Comparison of ENCODE assay signal across 29 cellular contexts in the genomic region with DNA sequence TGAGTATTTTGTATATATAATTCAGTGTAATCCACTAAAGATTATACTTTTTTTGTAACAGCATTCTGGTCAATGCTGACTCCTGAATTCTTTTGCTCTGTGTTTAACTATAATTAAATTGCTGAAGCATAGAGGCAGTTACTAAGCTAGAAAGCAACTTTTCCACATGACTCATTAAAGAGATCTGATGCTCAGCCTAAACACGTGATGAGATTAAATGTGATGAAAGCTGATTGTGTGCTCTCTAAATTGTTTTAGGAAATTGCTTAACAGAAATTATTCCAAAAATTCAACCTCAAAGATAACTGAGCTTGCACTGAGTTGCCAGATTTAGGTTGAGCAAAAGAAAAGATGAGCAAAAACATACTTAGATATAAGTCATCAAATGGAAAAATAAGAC.
"Had no signal": no experiment of that assay in that cellular context is flagged by ENCODE, and none has a peak within 500 bp of the region (broad histone marks: within the 10 kb centered on the region; RNA-seq: fewer than 3 reads in every experiment).

No MANE protein-coding gene starts in this region.

- H3K4me3 Mint-ChIP-seq: activated CD4-positive, alpha-beta memory T cell treated with anti-CD3 and anti-CD28 coated beads for 36 hours; activated CD4-positive, alpha-beta T cell treated with anti-CD3 and anti-CD28 coated beads, Interleukin-2, amount 10 ng/mL, durations not matched to agents 24 days and 14 days; activated naive CD4-positive, alpha-beta T cell treated with anti-CD3 and anti-CD28 coated beads, Interleukin-2, amount 50 U/mL, for 24 hours; activated naive CD8-positive, alpha-beta T cell treated with anti-CD3 and anti-CD28 coated beads, Interleukin-2, amount 50 U/mL, for 24 hours; activated T-cell treated with anti-CD3 and anti-CD28 coated beads, Interleukin-2, amount 50 U/mL, for 4 hours; activated T-helper 17 cell treated with anti-CD3 and anti-CD28 coated beads, Interleukin-2, amount 50 U/mL, for 72 hours; natural killer cell; neural progenitor cell; T-helper 17 cell had no signal

- H3K27ac Mint-ChIP-seq: activated CD4-positive, alpha-beta memory T cell treated with anti-CD3 and anti-CD28 coated beads for 36 hours; activated CD4-positive, alpha-beta T cell treated with anti-CD3 and anti-CD28 coated beads, Interleukin-2, amount 10 ng/mL, durations not matched to agents 24 days and 14 days; activated naive CD4-positive, alpha-beta T cell treated with anti-CD3 and anti-CD28 coated beads, Interleukin-2, amount 50 U/mL, for 24 hours; activated naive CD8-positive, alpha-beta T cell treated with anti-CD3 and anti-CD28 coated beads, Interleukin-2, amount 50 U/mL, for 24 hours; activated T-helper 17 cell treated with anti-CD3 and anti-CD28 coated beads, Interleukin-2, amount 50 U/mL, for 72 hours; natural killer cell; neural progenitor cell; T-helper 17 cell had no signal

- H3K36me3 ChIP-seq: colonic mucosa, heart right ventricle, left lung, neural progenitor cell, transverse colon had no signal

- H3K36me3 Mint-ChIP-seq: activated CD4-positive, alpha-beta memory T cell treated with anti-CD3 and anti-CD28 coated beads for 36 hours; neural progenitor cell had no signal

- H3K4me2 ChIP-seq: neural progenitor cell had no signal

- H3K27ac ChIP-seq: colonic mucosa, heart right ventricle, left lung, neural progenitor cell, parathyroid adenoma, psoas muscle, transverse colon had no signal

- H3K4me1 ChIP-seq: colonic mucosa, heart right ventricle, left lung, neural progenitor cell, parathyroid adenoma, psoas muscle, transverse colon had no signal

- FAIRE-seq: bronchial epithelial cell, urothelium cell line had no signal

- H3K9me3 ChIP-seq: colonic mucosa had no signal

- H3K9ac ChIP-seq: neural progenitor cell, parathyroid adenoma had no signal

- H3K4me3 ChIP-seq: colonic mucosa, heart right ventricle, left lung, lung, neural progenitor cell, psoas muscle, transverse colon had no signal

- H3K4me1 Mint-ChIP-seq: activated CD4-positive, alpha-beta T cell treated with anti-CD3 and anti-CD28 coated beads, Interleukin-2, amount 10 ng/mL, durations not matched to agents 24 days and 14 days; activated naive CD4-positive, alpha-beta T cell treated with anti-CD3 and anti-CD28 coated beads, Interleukin-2, amount 50 U/mL, for 24 hours; activated naive CD8-positive, alpha-beta T cell treated with anti-CD3 and anti-CD28 coated beads, Interleukin-2, amount 50 U/mL, for 24 hours; activated T-helper 17 cell treated with anti-CD3 and anti-CD28 coated beads, Interleukin-2, amount 50 U/mL, for 72 hours; natural killer cell; neural progenitor cell; T-helper 17 cell had no signal

- H3K79me2 ChIP-seq: parathyroid adenoma had no signal

- H3K27me3 ChIP-seq: colonic mucosa, heart right ventricle, left lung, neural progenitor cell, transverse colon had no signal

- H3K27me3 Mint-ChIP-seq: activated CD4-positive, alpha-beta memory T cell treated with anti-CD3 and anti-CD28 coated beads for 36 hours; activated CD4-positive, alpha-beta T cell treated with anti-CD3 and anti-CD28 coated beads, Interleukin-2, amount 10 ng/mL, durations not matched to agents 24 days and 14 days; activated naive CD4-positive, alpha-beta T cell treated with anti-CD3 and anti-CD28 coated beads, Interleukin-2, amount 50 U/mL, for 24 hours; activated naive CD8-positive, alpha-beta T cell treated with anti-CD3 and anti-CD28 coated beads, Interleukin-2, amount 50 U/mL, for 24 hours; activated T-helper 17 cell treated with anti-CD3 and anti-CD28 coated beads, Interleukin-2, amount 50 U/mL, for 72 hours; T-helper 17 cell had no signal

- H2AFZ ChIP-seq: neural progenitor cell, parathyroid adenoma had no signal

- DNase-seq: activated CD4-positive, alpha-beta memory T cell treated with anti-CD3 and anti-CD28 coated beads for 36 hours; activated CD4-positive, alpha-beta T cell treated with anti-CD3 and anti-CD28 coated beads, Interleukin-2, amount 10 ng/mL, durations not matched to agents 24 days and 14 days; activated CD4-positive, CD25-positive, alpha-beta regulatory T cell treated with anti-CD3 and anti-CD28 coated beads, Interleukin-2, amount 50 U/mL, for 72 hours; activated gamma-delta T cell treated with Interleukin-2 at 50 U/mL for 16 hours; activated naive CD8-positive, alpha-beta T cell treated with anti-CD3 and anti-CD28 coated beads, Interleukin-2, amount 50 U/mL, for 24 hours; activated T-cell treated with anti-CD3 and anti-CD28 coated beads, Interleukin-2, amount 50 U/mL, for 4 hours; colonic mucosa; effector memory CD4-positive, alpha-beta T cell; erythroblast; foreskin melanocyte; heart right ventricle; left lung; mesendoderm; natural killer cell; occipital lobe; psoas muscle; right cardiac atrium; stimulated activated CD4-positive, alpha-beta T cell treated with anti-CD3 and anti-CD28 coated beads, Interleukin-15, amount 100 ng/mL, for 24 hours; stimulated activated naive CD4-positive, alpha-beta T cell; T-helper 17 cell; T1000; transverse colon had no signal
